Comparison of ENCODE assay signal across 10 cellular contexts in genomic region chr12:68786929-68787328, GRCh38. TPM values are rescaled to one million over a fixed set of nuclear protein-coding genes. Genes with fewer than 3 reads are reported as not detected.
A peak's percentile ranks its signal among the peaks of the same experiment; 100 is the strongest.
DNase-seq lines count a peak whose midpoint lies in the region; ATAC-seq and TF ChIP-seq lines count a peak whose summit lies in the region.
"Had no signal": no experiment of that assay in that cellular context is flagged by ENCODE, and none has a peak within 500 bp of the region (broad histone marks: within the 10 kb centered on the region; RNA-seq: fewer than 3 reads in every experiment).

No MANE protein-coding gene starts in this region.

- H3K4me3 ChIP-seq in gastroesophageal sphincter (no peak overlapping the region), tibial nerve (no peak overlapping the region), H7 (ENCODE audit: insufficient read depth, low read depth, low read length) (no peak overlapping the region)

- H3K4me1 ChIP-seq in gastroesophageal sphincter, result peaks cover 0 to 5% (median 0%) of the 10 kb centered on the region in 3 donors
- H3K4me1 ChIP-seq in tibial nerve, result peaks cover 0 to 28% (median 20%) of the 10 kb centered on the region in 4 donors

- H3K36me3 ChIP-seq in gastroesophageal sphincter (peaks cover 0 to 3% of the 10 kb centered on the region in 2 donors), tibial nerve (no peaks in the 10 kb centered on the region), H7 (replicated peaks; ENCODE audit: control insufficient read depth, insufficient read depth, low read length) (no peaks in the 10 kb centered on the region)

- no peaks in the 10 kb centered on the region for H3K36me3 Mint-ChIP-seq in activated T-helper 1 cell treated with anti-CD3 and anti-CD28 coated beads, Interleukin-12 subunit alpha, Interleukin-12 subunit beta, Interleukin-2, Interleukin-4 antibody, amounts not matched to agents 30 ng/mL and 10 ng/mL and 1 ng/mL, durations not matched to agents 14 hours and 24 hours and 36 hours (ENCODE audit: low read depth)

- TF ChIP-seq CTCF in gastroesophageal sphincter (IDR thresholded peaks at IDR 0.05) (peak in 1 of 4 experiments; percentile 11), tibial nerve (IDR thresholded peaks at IDR 0.05) (no peak)

- TF ChIP-seq POLR2A in gastroesophageal sphincter (IDR thresholded peaks at IDR 0.05) (no peak), tibial nerve (IDR thresholded peaks at IDR 0.05) (no peak)

- DNase-seq in SIG-M5 treated with dmso at 0.1 percent for 504 hours (lab: John Stamatoyannopoulos, UW; ENCODE audit: unreplicated experiment) (peak; percentile 73), SIG-M5 (lab: John Stamatoyannopoulos, UW) (no peak), SK-MEL-5 (ENCODE audit: low read depth, low spot score) (peak; percentile 8), tibial nerve (ENCODE audit: low spot score in 2 of 2) (no peak), HuH-7.5 (ENCODE audit: low spot score) (no peak), H7 (no peak)
- no peak for DNase-seq in activated T-helper 1 cell treated with anti-CD3 and anti-CD28 coated beads, Interleukin-12 subunit alpha, Interleukin-12 subunit beta, Interleukin-2, Interleukin-4 antibody, amounts not matched to agents 30 ng/mL and 10 ng/mL and 1 ng/mL, durations not matched to agents 14 hours and 24 hours and 36 hours (ENCODE audit: low spot score)
- DNase-seq: activated T-cell treated with anti-CD3 and anti-CD28 coated beads for 4 hours; stimulated activated naive CD4-positive, alpha-beta T cell treated with Interleukin-2 at 50 U/mL for 16 hours had no signal

- H3K27me3 Mint-ChIP-seq in activated T-helper 1 cell treated with anti-CD3 and anti-CD28 coated beads, Interleukin-12 subunit alpha, Interleukin-12 subunit beta, Interleukin-2, Interleukin-4 antibody, amounts not matched to agents 30 ng/mL and 10 ng/mL and 1 ng/mL, durations not matched to agents 14 hours and 24 hours and 36 hours (ENCODE audit: insufficient read depth), result no peaks in the 10 kb centered on the region

- H3K9me3 Mint-ChIP-seq in activated T-helper 1 cell treated with anti-CD3 and anti-CD28 coated beads, Interleukin-12 subunit alpha, Interleukin-12 subunit beta, Interleukin-2, Interleukin-4 antibody, amounts not matched to agents 30 ng/mL and 10 ng/mL and 1 ng/mL, durations not matched to agents 14 hours and 24 hours and 36 hours, result no peaks in the 10 kb centered on the region

- TF ChIP-seq EP300 in gastroesophageal sphincter (IDR thresholded peaks at IDR 0.05), result no peak
- no peak for TF ChIP-seq EP300 in tibial nerve (IDR thresholded peaks at IDR 0.05)

- H3K27me3 ChIP-seq in gastroesophageal sphincter, result no peaks in the 10 kb centered on the region
- H3K27me3 ChIP-seq in tibial nerve, result no peaks in the 10 kb centered on the region
- H3K27me3 ChIP-seq in H7 (ENCODE audit: control insufficient read depth, insufficient read depth, low read length), result no peaks in the 10 kb centered on the region

- H3K4me3 Mint-ChIP-seq in activated T-helper 1 cell treated with anti-CD3 and anti-CD28 coated beads, Interleukin-12 subunit alpha, Interleukin-12 subunit beta, Interleukin-2, Interleukin-4 antibody, amounts not matched to agents 30 ng/mL and 10 ng/mL and 1 ng/mL, durations not matched to agents 14 hours and 24 hours and 36 hours, result no peak overlapping the region

- H3K27ac ChIP-seq in gastroesophageal sphincter, result peak overlapping the region; percentile 10 to 56 (median 28)
- H3K27ac ChIP-seq in tibial nerve, result peak overlapping the region; percentile 27 to 92 (median 73)

- no peak for ATAC-seq in gastroesophageal sphincter

- in situ Hi-C loops in SK-MEL-5 (cut with HindIII; ENCODE audit: low pct_unique_long_range_greater_than_20kb, low sequenced_read_pairs), result no loop called here

- peaks cover 6% of the 10 kb centered on the region for H3K4me1 Mint-ChIP-seq in activated T-helper 1 cell treated with anti-CD3 and anti-CD28 coated beads, Interleukin-12 subunit alpha, Interleukin-12 subunit beta, Interleukin-2, Interleukin-4 antibody, amounts not matched to agents 30 ng/mL and 10 ng/mL and 1 ng/mL, durations not matched to agents 14 hours and 24 hours and 36 hours (ENCODE audit: low read depth)

- no peaks in the 10 kb centered on the region for H3K9me3 ChIP-seq in gastroesophageal sphincter
- no peaks in the 10 kb centered on the region for H3K9me3 ChIP-seq in tibial nerve

- H3K27ac Mint-ChIP-seq in activated T-helper 1 cell treated with anti-CD3 and anti-CD28 coated beads, Interleukin-12 subunit alpha, Interleukin-12 subunit beta, Interleukin-2, Interleukin-4 antibody, amounts not matched to agents 30 ng/mL and 10 ng/mL and 1 ng/mL, durations not matched to agents 14 hours and 24 hours and 36 hours, result no peak overlapping the region

- intact Hi-C loops in activated T-helper 1 cell treated with anti-CD3 and anti-CD28 coated beads, Interleukin-12 subunit alpha, Interleukin-12 subunit beta, Interleukin-2, Interleukin-4 antibody, amounts not matched to agents 30 ng/mL and 10 ng/mL and 1 ng/mL, durations not matched to agents 14 hours and 24 hours and 36 hours (cut with micrococcal nuclease), result no loop called here

- WGBS in gastroesophageal sphincter (ENCODE audit: low coverage in 1 of 2), 2 donors, result 69 to 79% methylated on average over 2 of the region's 2 CpGs
- 86 to 92% methylated on average over 2 of the region's 2 CpGs for WGBS in tibial nerve, 2 donors

RNA-seq across cellular contexts. Expression of gene MDM2, which starts 21.0 kb away (rescaled TPM):
- 147 and 155 TPM in 2 replicates for total RNA-seq in SK-MEL-5 (2014; rRNA removed; shearing (Covaris generic))
- polyA plus RNA-seq in SK-MEL-5 (2015; cell fraction: cytosol; rRNA removed), result 47.5 and 68.3 TPM in 2 replicates
- 85.2 and 95.6 TPM in 2 replicates for polyA plus RNA-seq in SK-MEL-5 (2015; cell fraction: nucleus; rRNA removed)
- 10 to 100 TPM; 47.5 to 79.2 (median 57.4) TPM for total RNA-seq in gastroesophageal sphincter
- total RNA-seq in tibial nerve, result 10 to 100 TPM; 75.9 to 99.6 (median 85.8) TPM
- 279 and 303 TPM in 2 replicates for total RNA-seq in activated T-helper 1 cell treated with anti-CD3 and anti-CD28 coated beads, Interleukin-12 subunit alpha, Interleukin-12 subunit beta, Interleukin-2, Interleukin-4 antibody, amounts not matched to agents 30 ng/mL and 10 ng/mL and 1 ng/mL, durations not matched to agents 14 hours and 24 hours and 36 hours
- total RNA-seq in H7 (2014; rRNA removed; shearing (Covaris generic)), result 40.6 and 48.3 TPM in 2 replicates

RNA-seq across cellular contexts. Expression of gene SLC35E3, which starts 41.0 kb away (rescaled TPM):
- total RNA-seq in SK-MEL-5 (2014; rRNA removed; shearing (Covaris generic)), result 5.5 and 8.6 TPM in 2 replicates
- polyA plus RNA-seq in SK-MEL-5 (2015; cell fraction: cytosol; rRNA removed), result 3.1 TPM in 2 replicates
- 7.9 and 17.2 TPM in 2 replicates for polyA plus RNA-seq in SK-MEL-5 (2015; cell fraction: nucleus; rRNA removed)
- total RNA-seq in gastroesophageal sphincter (10 to 100 TPM in 1 of 4 donors, 1 to 10 TPM in 3; 1.3 to 15.1 (median 4.9) TPM), tibial nerve (10 to 100 TPM in 1 of 4 donors, 1 to 10 TPM in 3; 2.9 to 23.1 (median 3.6) TPM)
- total RNA-seq in activated T-helper 1 cell treated with anti-CD3 and anti-CD28 coated beads, Interleukin-12 subunit alpha, Interleukin-12 subunit beta, Interleukin-2, Interleukin-4 antibody, amounts not matched to agents 30 ng/mL and 10 ng/mL and 1 ng/mL, durations not matched to agents 14 hours and 24 hours and 36 hours, result 5.9 and 6.3 TPM in 2 replicates
- total RNA-seq in H7 (2014; rRNA removed; shearing (Covaris generic)), result 2.1 and 3.8 TPM in 2 replicates

Comparison
In these comparisons a context has a peak if more than half of its experiments do, and no peak if none do; other contexts are left out.
1. DNase-seq: peak in SIG-M5 treated with dmso at 0.1 percent for 504 hours (single experiment) and SK-MEL-5 (single experiment); none in SIG-M5 (single experiment), tibial nerve (0 of 2), HuH-7.5 (single experiment), activated T-helper 1 cell treated with anti-CD3 and anti-CD28 coated beads, Interleukin-12 subunit alpha, Interleukin-12 subunit beta, Interleukin-2, Interleukin-4 antibody, amounts not matched to agents 30 ng/mL and 10 ng/mL and 1 ng/mL, durations not matched to agents 14 hours and 24 hours and 36 hours (single experiment) and H7 (single experiment).